ENCODE assay signal across 14 cellular contexts in genomic region chr7:111199643-111200042, GRCh38.
DNase-seq lines count a peak whose midpoint lies in the region; ATAC-seq and TF ChIP-seq lines count a peak whose summit lies in the region.
"Had no signal": no experiment of that assay in that cellular context is flagged by ENCODE, and none has a peak within 500 bp of the region (broad histone marks: within the 10 kb centered on the region; RNA-seq: fewer than 3 reads in every experiment).

No MANE protein-coding gene starts in this region.

- no peaks in the 10 kb centered on the region for H3K9me2 ChIP-seq in PC-3 (replicated peaks; ENCODE audit: low read length)

- TF ChIP-seq EP300 in ovary (IDR thresholded peaks at IDR 0.05), result no peak

- H3K4me3 ChIP-seq in PC-3 (ENCODE audit: low read length) (no peak overlapping the region), choroid plexus epithelial cell (ENCODE audit: low read depth, low read length) (no peak overlapping the region), osteoblast (ENCODE audit: insufficient read depth, low read length) (no peak overlapping the region), ovary (no peak overlapping the region)
- H3K4me3 ChIP-seq: PC-9 had no signal

- no peaks in the 10 kb centered on the region for H3K36me3 ChIP-seq in PC-3 (ENCODE audit: low read depth, low read length)
- no peaks in the 10 kb centered on the region for H3K36me3 ChIP-seq in osteoblast (ENCODE audit: insufficient read depth, low read length)
- H3K36me3 ChIP-seq in ovary, result no peaks in the 10 kb centered on the region

- intact Hi-C loops in PC-3 (cut with micrococcal nuclease) (loop anchor here (1.0 to 5.0 kb wide), 3 partner anchors 67 to 287 kb away; no protein-coding TSS in a partner anchor), ovary (cut with DNase I) (no loop called here)

- H3K4me1 ChIP-seq in PC-3 (ENCODE audit: insufficient read depth, low read length), result peaks cover 28% of the 10 kb centered on the region
- peaks cover 14% of the 10 kb centered on the region for H3K4me1 ChIP-seq in osteoblast (ENCODE audit: insufficient read depth, low read length)
- H3K4me1 ChIP-seq in ovary (ENCODE audit: insufficient read depth), result no peaks in the 10 kb centered on the region

- POLR2A ChIA-PET in PC-3 (lab: Charles Lee; ENCODE audit: unreplicated experiment), result no interaction called here

- H3K9ac ChIP-seq in PC-3 (ENCODE audit: low read length), result no peak overlapping the region

- no TSS peak for BruUV-seq in PC-3 (replicated peaks; lab: Mats Ljungman, UMichigan)

- H4K20me1 ChIP-seq in PC-3 (ENCODE audit: low read length), result no peaks in the 10 kb centered on the region
- H4K20me1 ChIP-seq in osteoblast (ENCODE audit: insufficient read depth, low read length), result no peaks in the 10 kb centered on the region

- H3K27me3 ChIP-seq in PC-3 (ENCODE audit: low read length) (no peaks in the 10 kb centered on the region), osteoblast (ENCODE audit: insufficient read depth, low read length) (no peaks in the 10 kb centered on the region), ovary (no peaks in the 10 kb centered on the region)

- no peaks in the 10 kb centered on the region for H3F3A ChIP-seq in PC-3 (ENCODE audit: low read length, unreplicated experiment)

- H2AFZ ChIP-seq in PC-3 (ENCODE audit: low read length), result no peak overlapping the region
- H2AFZ ChIP-seq in osteoblast (ENCODE audit: low read length), result no peak overlapping the region
- H2AFZ ChIP-seq: PC-9 had no signal

- TF ChIP-seq CTCF in PC-3 (conservative IDR thresholded peaks at IDR 0.05; ENCODE audit: low read depth, low read length) (no peak), choroid plexus epithelial cell (conservative IDR thresholded peaks at IDR 0.05; ENCODE audit: low read depth, low read length) (no peak), osteoblast (IDR thresholded peaks at IDR 0.05; ENCODE audit: extremely low read depth, low read depth, low read length) (no peak), ovary (IDR thresholded peaks at IDR 0.05) (no peak)

- 0 out of 2 replicates have a peak overlapping the region, but pooled peaks have one; percentile 15 for H3K4me2 ChIP-seq in PC-3 (ENCODE audit: low read length)
- H3K4me2 ChIP-seq in osteoblast (ENCODE audit: insufficient read depth, low read length), result no peak overlapping the region
- H3K4me2 ChIP-seq: PC-9 had no signal

- CTCF ChIA-PET in PC-3 (lab: Charles Lee), result no interaction called here

- H3K27ac ChIP-seq in PC-3 (ENCODE audit: low read length) (peak overlapping the region; percentile 86), osteoblast (ENCODE audit: low read depth, low read length) (no peak overlapping the region), ovary (no peak overlapping the region)

- DNase-seq in GM04504 (ENCODE audit: low read depth) (peak; percentile 1), PC-3 (peak; percentile 22), choroid plexus epithelial cell (ENCODE audit: low read depth) (peak; percentile 33), myocyte (ENCODE audit: low read depth) (peak; percentile 13), osteoblast (ENCODE audit: insufficient read length, low spot score, missing footprints) (no peak), nucleus accumbens (lab: John Stamatoyannopoulos, UW) (no peak), ovary (no peak)
- DNase-seq: CD4-positive, alpha-beta memory T cell; NCI-H146; NCI-H2227 treated with DMSO at 0.1 percent for 48 hours; NCI-H69; PC-9 had no signal

- ATAC-seq in PC-3 (peak; percentile 72), HG03432 (IDR thresholded peaks at IDR 0.05; ENCODE audit: unreplicated experiment) (no peak)
- ATAC-seq: Right ventricle myocardium inferior had no signal

- H3K79me2 ChIP-seq in PC-3 (ENCODE audit: low read length), result no peaks in the 10 kb centered on the region
- H3K79me2 ChIP-seq in osteoblast (ENCODE audit: insufficient read depth, low read length), result no peaks in the 10 kb centered on the region

- no peak for TF ChIP-seq POLR2A in ovary (IDR thresholded peaks at IDR 0.05)

- H3K9me3 ChIP-seq in PC-3 (ENCODE audit: low read length), result no peaks in the 10 kb centered on the region
- no peaks in the 10 kb centered on the region for H3K9me3 ChIP-seq in osteoblast (ENCODE audit: low read depth, low read length)
- H3K9me3 ChIP-seq in ovary, result no peaks in the 10 kb centered on the region

Comparison
In these comparisons a context has a peak if more than half of its experiments do, and no peak if none do; other contexts are left out.
1. DNase-seq: peak in GM04504 (single experiment), PC-3 (single experiment), choroid plexus epithelial cell (single experiment) and myocyte (single experiment); none in osteoblast (single experiment), nucleus accumbens (0 of 56) and ovary (0 of 5).